In the genomic region with DNA sequence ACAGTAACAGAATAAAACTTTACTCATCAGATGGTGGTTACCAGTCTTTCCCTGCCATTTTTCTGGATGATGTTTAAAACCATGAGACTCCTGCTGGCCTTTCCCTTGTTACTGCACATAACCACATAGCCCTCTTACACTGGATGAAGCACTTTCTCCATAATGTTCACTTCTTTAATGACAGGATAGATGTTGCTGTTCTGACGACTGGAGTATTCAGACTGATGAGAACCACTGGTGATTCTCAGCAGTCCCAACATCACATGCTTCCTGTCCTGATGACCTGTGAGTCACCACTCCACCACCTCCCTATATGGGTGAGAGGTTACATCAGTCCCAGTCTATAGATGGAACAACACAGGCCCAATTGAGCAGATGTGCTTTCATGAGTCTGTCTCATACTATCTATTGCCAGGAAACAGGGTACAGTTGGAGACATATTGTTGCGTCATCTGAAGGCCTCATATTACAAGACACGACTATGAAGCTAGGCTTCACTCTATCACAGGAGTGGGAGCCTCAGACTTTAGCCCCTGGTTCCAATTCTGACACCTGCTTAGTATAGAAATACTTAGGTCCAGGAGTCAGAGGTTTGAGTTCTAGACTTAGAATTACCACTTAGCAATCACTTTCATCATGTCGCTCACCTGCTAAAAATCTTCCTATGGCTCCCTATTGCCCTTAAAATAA, we compare ENCODE assay signal across 1 cellular context.
A peak's percentile ranks its signal among the peaks of the same experiment; 100 is the strongest.
TF ChIP-seq lines count a peak whose summit lies in the region.

No MANE protein-coding gene starts in this region.

TF ChIP-seq in SK-N-SH, 30 proteins besides CTCF, POLR2A, EP300 and RAD21 (continued from another document):
- TF ChIP-seq CHD2 (IDR thresholded peaks at IDR 0.05; ENCODE audit: low read length, partially characterized antibody) = no peak
- TF ChIP-seq YY1 (IDR thresholded peaks at IDR 0.05; ENCODE audit: low read depth) = 0 out of 2 replicates have a peak, but pooled peaks have one; percentile 7
- no peak for TF ChIP-seq ELF1 (IDR thresholded peaks at IDR 0.05)
- no peak for TF ChIP-seq EZH2phosphoT487 (IDR thresholded peaks at IDR 0.05; ENCODE audit: borderline replicate concordance, low read depth)
- TF ChIP-seq, protein P1, sequence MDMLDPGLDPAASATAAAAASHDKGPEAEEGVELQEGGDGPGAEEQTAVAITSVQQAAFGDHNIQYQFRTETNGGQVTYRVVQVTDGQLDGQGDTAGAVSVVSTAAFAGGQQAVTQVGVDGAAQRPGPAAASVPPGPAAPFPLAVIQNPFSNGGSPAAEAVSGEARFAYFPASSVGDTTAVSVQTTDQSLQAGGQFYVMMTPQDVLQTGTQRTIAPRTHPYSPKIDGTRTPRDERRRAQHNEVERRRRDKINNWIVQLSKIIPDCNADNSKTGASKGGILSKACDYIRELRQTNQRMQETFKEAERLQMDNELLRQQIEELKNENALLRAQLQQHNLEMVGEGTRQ (IDR thresholded peaks at IDR 0.05; ENCODE audit: borderline replicate concordance, low read depth, low read length) = no peak
- no peak for TF ChIP-seq NRF1 (IDR thresholded peaks at IDR 0.05; ENCODE audit: low read depth, low read length)
- TF ChIP-seq, protein P2, sequence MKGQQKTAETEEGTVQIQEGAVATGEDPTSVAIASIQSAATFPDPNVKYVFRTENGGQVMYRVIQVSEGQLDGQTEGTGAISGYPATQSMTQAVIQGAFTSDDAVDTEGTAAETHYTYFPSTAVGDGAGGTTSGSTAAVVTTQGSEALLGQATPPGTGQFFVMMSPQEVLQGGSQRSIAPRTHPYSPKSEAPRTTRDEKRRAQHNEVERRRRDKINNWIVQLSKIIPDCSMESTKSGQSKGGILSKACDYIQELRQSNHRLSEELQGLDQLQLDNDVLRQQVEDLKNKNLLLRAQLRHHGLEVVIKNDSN (IDR thresholded peaks at IDR 0.05; ENCODE audit: borderline replicate concordance, low read depth) = peak; percentile 55; the same call in 1 of the 2 replicates
- TF ChIP-seq TAF1 (IDR thresholded peaks at IDR 0.05; ENCODE audit: borderline replicate concordance, low read depth, low read length) = no peak
- TF ChIP-seq, protein P3, sequence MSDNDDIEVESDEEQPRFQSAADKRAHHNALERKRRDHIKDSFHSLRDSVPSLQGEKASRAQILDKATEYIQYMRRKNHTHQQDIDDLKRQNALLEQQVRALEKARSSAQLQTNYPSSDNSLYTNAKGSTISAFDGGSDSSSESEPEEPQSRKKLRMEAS (IDR thresholded peaks at IDR 0.05; ENCODE audit: low read depth) = peak; percentile 42; the same call in 1 of the 2 replicates
- TF ChIP-seq FOXJ3 (CRISPR knock-in tag; IDR thresholded peaks at IDR 0.05) = no peak
- TF ChIP-seq, protein P4, sequence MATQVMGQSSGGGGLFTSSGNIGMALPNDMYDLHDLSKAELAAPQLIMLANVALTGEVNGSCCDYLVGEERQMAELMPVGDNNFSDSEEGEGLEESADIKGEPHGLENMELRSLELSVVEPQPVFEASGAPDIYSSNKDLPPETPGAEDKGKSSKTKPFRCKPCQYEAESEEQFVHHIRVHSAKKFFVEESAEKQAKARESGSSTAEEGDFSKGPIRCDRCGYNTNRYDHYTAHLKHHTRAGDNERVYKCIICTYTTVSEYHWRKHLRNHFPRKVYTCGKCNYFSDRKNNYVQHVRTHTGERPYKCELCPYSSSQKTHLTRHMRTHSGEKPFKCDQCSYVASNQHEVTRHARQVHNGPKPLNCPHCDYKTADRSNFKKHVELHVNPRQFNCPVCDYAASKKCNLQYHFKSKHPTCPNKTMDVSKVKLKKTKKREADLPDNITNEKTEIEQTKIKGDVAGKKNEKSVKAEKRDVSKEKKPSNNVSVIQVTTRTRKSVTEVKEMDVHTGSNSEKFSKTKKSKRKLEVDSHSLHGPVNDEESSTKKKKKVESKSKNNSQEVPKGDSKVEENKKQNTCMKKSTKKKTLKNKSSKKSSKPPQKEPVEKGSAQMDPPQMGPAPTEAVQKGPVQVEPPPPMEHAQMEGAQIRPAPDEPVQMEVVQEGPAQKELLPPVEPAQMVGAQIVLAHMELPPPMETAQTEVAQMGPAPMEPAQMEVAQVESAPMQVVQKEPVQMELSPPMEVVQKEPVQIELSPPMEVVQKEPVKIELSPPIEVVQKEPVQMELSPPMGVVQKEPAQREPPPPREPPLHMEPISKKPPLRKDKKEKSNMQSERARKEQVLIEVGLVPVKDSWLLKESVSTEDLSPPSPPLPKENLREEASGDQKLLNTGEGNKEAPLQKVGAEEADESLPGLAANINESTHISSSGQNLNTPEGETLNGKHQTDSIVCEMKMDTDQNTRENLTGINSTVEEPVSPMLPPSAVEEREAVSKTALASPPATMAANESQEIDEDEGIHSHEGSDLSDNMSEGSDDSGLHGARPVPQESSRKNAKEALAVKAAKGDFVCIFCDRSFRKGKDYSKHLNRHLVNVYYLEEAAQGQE (IDR thresholded peaks at IDR 0.05; ENCODE audit: low read depth, low read length) = no peak
- TF ChIP-seq, protein P5, sequence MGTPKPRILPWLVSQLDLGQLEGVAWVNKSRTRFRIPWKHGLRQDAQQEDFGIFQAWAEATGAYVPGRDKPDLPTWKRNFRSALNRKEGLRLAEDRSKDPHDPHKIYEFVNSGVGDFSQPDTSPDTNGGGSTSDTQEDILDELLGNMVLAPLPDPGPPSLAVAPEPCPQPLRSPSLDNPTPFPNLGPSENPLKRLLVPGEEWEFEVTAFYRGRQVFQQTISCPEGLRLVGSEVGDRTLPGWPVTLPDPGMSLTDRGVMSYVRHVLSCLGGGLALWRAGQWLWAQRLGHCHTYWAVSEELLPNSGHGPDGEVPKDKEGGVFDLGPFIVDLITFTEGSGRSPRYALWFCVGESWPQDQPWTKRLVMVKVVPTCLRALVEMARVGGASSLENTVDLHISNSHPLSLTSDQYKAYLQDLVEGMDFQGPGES (IDR thresholded peaks at IDR 0.05; ENCODE audit: low read depth, low read length) = no peak
